ENCODE assay signal across 16 cellular contexts in genomic region chr6:150702675-150703074, GRCh38.
DNase-seq lines count a peak whose midpoint lies in the region; ATAC-seq lines count a peak whose summit lies in the region.
"Had no signal": no experiment of that assay in that cellular context is flagged by ENCODE, and none has a peak within 500 bp of the region (broad histone marks: within the 10 kb centered on the region; RNA-seq: fewer than 3 reads in every experiment).

No MANE protein-coding gene starts in this region.

- in situ Hi-C loops in KBM-7 (cut with MboI; ENCODE audit: low pct_unique_long_range_greater_than_20kb, low sequenced_read_pairs), result no loop called here

- H3K4me1 Mint-ChIP-seq in memory B cell, result peaks cover 25% of the 10 kb centered on the region

- DNase-seq in Ammon's horn (ENCODE audit: low spot score) (peak; percentile 63), KBM-7 (peak; percentile 42), SKM-1 (lab: John Stamatoyannopoulos, UW; ENCODE audit: unreplicated experiment) (peak; percentile 40), memory B cell (ENCODE audit: low spot score in 2 of 2) (peak in 1 of 2 donors; percentile 18), T1000 (lab: John Stamatoyannopoulos, UW) (no peak), AG08396 (ENCODE audit: low spot score) (no peak), DMS153 treated with DMSO at 0.1 percent for 48 hours (lab: John Stamatoyannopoulos, UW; ENCODE audit: unreplicated experiment) (no peak)
- DNase-seq: activated CD4-positive, alpha-beta T cell treated with anti-CD3 and anti-CD28 coated beads, Interleukin-2, amount 50 U/mL, for 4 hours; CD8-positive, alpha-beta T cell; dermis blood vessel endothelial cell; DND-41; NCI-H748 treated with DMSO at 0.1 percent for 48 hours had no signal

- H3K36me3 Mint-ChIP-seq in memory B cell, result peaks cover 4% of the 10 kb centered on the region
- H3K36me3 Mint-ChIP-seq: CD8-positive, alpha-beta T cell; natural killer cell treated with Interleukin-12 subunit alpha and Interleukin-12 subunit beta and Interleukin-15 and Interleukin-18, amount 100 ng/mL, for 72 hours had no signal

- H3K27ac Mint-ChIP-seq in memory B cell, result peak overlapping the region; percentile 93
- H3K27ac Mint-ChIP-seq: CD8-positive, alpha-beta T cell; natural killer cell treated with Interleukin-12 subunit alpha and Interleukin-12 subunit beta and Interleukin-15 and Interleukin-18, amount 100 ng/mL, for 72 hours had no signal

- H3K9me3 Mint-ChIP-seq in memory B cell, result no peaks in the 10 kb centered on the region
- H3K9me3 Mint-ChIP-seq: CD8-positive, alpha-beta T cell; natural killer cell treated with Interleukin-12 subunit alpha and Interleukin-12 subunit beta and Interleukin-15 and Interleukin-18, amount 100 ng/mL, for 72 hours had no signal

- H3K27me3 Mint-ChIP-seq in memory B cell, result no peaks in the 10 kb centered on the region

- H3K4me3 Mint-ChIP-seq in memory B cell, result peak overlapping the region; percentile 41
- H3K4me3 Mint-ChIP-seq: CD8-positive, alpha-beta T cell; natural killer cell treated with Interleukin-12 subunit alpha and Interleukin-12 subunit beta and Interleukin-15 and Interleukin-18, amount 100 ng/mL, for 72 hours had no signal

- peak; percentile 85 for ATAC-seq in memory B cell (ENCODE audit: low read depth)
- ATAC-seq in HG02763 (IDR thresholded peaks at IDR 0.05; ENCODE audit: unreplicated experiment), result no peak
- ATAC-seq: A549; CD8-positive, alpha-beta T cell; natural killer cell treated with Interleukin-12 subunit alpha and Interleukin-12 subunit beta and Interleukin-15 and Interleukin-18, amount 100 ng/mL, for 72 hours; SK-N-SH treated with all-trans-retinoic acid at 6 μM for 48 hours had no signal

Comparison
In these comparisons a context has a peak if more than half of its experiments do, and no peak if none do; other contexts are left out.
1. DNase-seq: peak in Ammon's horn (single experiment), KBM-7 (single experiment) and SKM-1 (single experiment); none in T1000 (single experiment), AG08396 (single experiment) and DMS153 treated with DMSO at 0.1 percent for 48 hours (single experiment).